In the genomic region with DNA sequence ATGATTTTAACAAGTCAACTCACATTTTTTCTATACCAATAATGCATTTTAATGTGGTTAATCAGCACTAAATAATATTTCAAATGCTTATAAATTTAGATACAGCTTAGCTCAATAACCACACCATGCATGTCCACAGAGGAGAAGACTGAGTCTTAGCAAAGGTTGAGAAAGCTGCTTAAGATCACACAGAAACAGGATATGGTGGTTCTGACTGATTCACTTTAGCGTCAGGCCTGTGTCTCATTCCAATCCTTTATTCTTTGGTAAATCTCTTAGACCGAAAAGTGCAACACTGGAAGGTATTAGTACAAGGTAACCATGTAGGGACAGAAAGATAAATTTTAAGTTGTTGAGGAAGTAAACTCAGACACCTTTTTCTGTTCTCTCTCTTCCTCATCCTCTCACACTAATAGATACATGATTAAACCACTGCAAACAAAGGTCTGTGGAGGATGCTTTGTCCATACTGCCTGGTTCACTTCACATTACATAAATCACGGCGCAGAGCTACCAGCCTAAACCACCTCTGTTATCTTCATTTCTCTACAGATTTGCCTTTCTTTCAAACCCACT, we compare ENCODE assay signal across 12 cellular contexts.
DNase-seq lines count a peak whose midpoint lies in the region; ATAC-seq and TF ChIP-seq lines count a peak whose summit lies in the region.
"Had no signal": no experiment of that assay in that cellular context is flagged by ENCODE, and none has a peak within 500 bp of the region (broad histone marks: within the 10 kb centered on the region; RNA-seq: fewer than 3 reads in every experiment).

No MANE protein-coding gene starts in this region.

- peak; percentile 64 to 87 for ATAC-seq in activated T-cell treated with anti-CD3 and anti-CD28 coated beads, Interleukin-2, amount 50 U/mL, for 72 hours (replicated peaks in 1 of 2)
- ATAC-seq in HG02610 (IDR thresholded peaks at IDR 0.05; ENCODE audit: unreplicated experiment) (peak; percentile 76), HG03460 (IDR thresholded peaks at IDR 0.05; ENCODE audit: unreplicated experiment) (peak; percentile 68), gastroesophageal sphincter (no peak)
- peak; percentile 80 for ATAC-seq in stimulated activated naive CD8-positive, alpha-beta T cell treated with anti-CD3 and anti-CD28 coated beads, Interleukin-15, amount 100 ng/mL, for 72 hours

- H3K27ac ChIP-seq in gastroesophageal sphincter = no peak overlapping the region
- H3K27ac ChIP-seq: skin epidermis had no signal

- H3K9me3 ChIP-seq in gastroesophageal sphincter = no peaks in the 10 kb centered on the region

- peak overlapping the region; percentile 38 for H3K27ac Mint-ChIP-seq in activated T-cell treated with anti-CD3 and anti-CD28 coated beads, Interleukin-2, amount 50 U/mL, for 72 hours
- no peak overlapping the region for H3K27ac Mint-ChIP-seq in stimulated activated naive CD8-positive, alpha-beta T cell treated with anti-CD3 and anti-CD28 coated beads, Interleukin-15, amount 100 ng/mL, for 72 hours

- H3K36me3 ChIP-seq in gastroesophageal sphincter = peaks cover 0 to 3% of the 10 kb centered on the region in 2 donors

- no peak overlapping the region for H3K4me3 ChIP-seq in gastroesophageal sphincter
- H3K4me3 ChIP-seq: skin epidermis had no signal

- no peak for TF ChIP-seq POLR2A in gastroesophageal sphincter (IDR thresholded peaks at IDR 0.05)

- no peaks in the 10 kb centered on the region for H3K36me3 Mint-ChIP-seq in activated T-cell treated with anti-CD3 and anti-CD28 coated beads, Interleukin-2, amount 50 U/mL, for 72 hours (ENCODE audit: insufficient read depth in 2 of 2)

- no peaks in the 10 kb centered on the region for H3K4me1 ChIP-seq in gastroesophageal sphincter

- no peak for TF ChIP-seq CTCF in gastroesophageal sphincter (IDR thresholded peaks at IDR 0.05)

- H3K4me1 Mint-ChIP-seq in activated T-cell treated with anti-CD3 and anti-CD28 coated beads, Interleukin-2, amount 50 U/mL, for 72 hours (ENCODE audit: low read depth) = peaks cover 11% of the 10 kb centered on the region
- H3K4me1 Mint-ChIP-seq in stimulated activated naive CD8-positive, alpha-beta T cell treated with anti-CD3 and anti-CD28 coated beads, Interleukin-15, amount 100 ng/mL, for 72 hours = peaks cover 12% of the 10 kb centered on the region

- peak overlapping the region in 1 of 2 donors; percentile 7 for H3K4me3 Mint-ChIP-seq in activated T-cell treated with anti-CD3 and anti-CD28 coated beads, Interleukin-2, amount 50 U/mL, for 72 hours
- H3K4me3 Mint-ChIP-seq in stimulated activated naive CD8-positive, alpha-beta T cell treated with anti-CD3 and anti-CD28 coated beads, Interleukin-15, amount 100 ng/mL, for 72 hours = no peak overlapping the region

- no peaks in the 10 kb centered on the region for H3K9me3 Mint-ChIP-seq in activated T-cell treated with anti-CD3 and anti-CD28 coated beads, Interleukin-2, amount 50 U/mL, for 72 hours
- no peaks in the 10 kb centered on the region for H3K9me3 Mint-ChIP-seq in stimulated activated naive CD8-positive, alpha-beta T cell treated with anti-CD3 and anti-CD28 coated beads, Interleukin-15, amount 100 ng/mL, for 72 hours

- H3K27me3 Mint-ChIP-seq in activated T-cell treated with anti-CD3 and anti-CD28 coated beads, Interleukin-2, amount 50 U/mL, for 72 hours (ENCODE audit: low read depth) = no peaks in the 10 kb centered on the region
- no peaks in the 10 kb centered on the region for H3K27me3 Mint-ChIP-seq in stimulated activated naive CD8-positive, alpha-beta T cell treated with anti-CD3 and anti-CD28 coated beads, Interleukin-15, amount 100 ng/mL, for 72 hours

- TF ChIP-seq EP300 in gastroesophageal sphincter (IDR thresholded peaks at IDR 0.05) = no peak

- 95% methylated on average over 4 of the region's 4 CpGs for WGBS in gastroesophageal sphincter (ENCODE audit: low coverage in 1 of 2), 2 donors

- no peak for DNase-seq in activated T-cell treated with anti-CD3 and anti-CD28 coated beads, Interleukin-2, amount 50 U/mL, for 72 hours
- no peak for DNase-seq in activated T-cell treated with anti-CD3 and anti-CD28 coated beads, Interleukin-2, amount 50 U/mL, for 48 hours
- DNase-seq in stimulated activated naive CD8-positive, alpha-beta T cell treated with anti-CD3 and anti-CD28 coated beads, Interleukin-15, amount 100 ng/mL, for 72 hours = no peak
- DNase-seq in GM19238 (ENCODE audit: insufficient read length, low spot score) (no peak), AML-193 (lab: John Stamatoyannopoulos, UW) (no peak)
- DNase-seq: activated gamma-delta T cell treated with Interleukin-2 at 50 U/mL for 16 hours, COR-L47, islet precursor cell had no signal

- no peaks in the 10 kb centered on the region for H3K27me3 ChIP-seq in gastroesophageal sphincter
